In the genomic region with DNA sequence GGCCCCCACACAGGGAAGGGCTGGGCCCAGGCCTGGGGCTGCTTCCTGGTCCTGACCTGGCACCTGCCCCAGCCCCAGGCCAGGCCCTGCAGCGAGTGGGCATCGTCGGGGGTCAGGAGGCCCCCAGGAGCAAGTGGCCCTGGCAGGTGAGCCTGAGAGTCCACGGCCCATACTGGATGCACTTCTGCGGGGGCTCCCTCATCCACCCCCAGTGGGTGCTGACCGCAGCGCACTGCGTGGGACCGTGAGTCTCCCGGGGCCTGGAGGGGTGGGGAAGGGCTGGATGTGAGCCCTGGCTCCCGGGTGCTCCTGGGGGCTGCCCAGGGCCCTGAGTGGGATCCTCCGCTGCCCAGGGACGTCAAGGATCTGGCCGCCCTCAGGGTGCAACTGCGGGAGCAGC, we compare ENCODE assay signal across 16 cellular contexts. TPM values are rescaled to one million over a fixed set of nuclear protein-coding genes. Genes with fewer than 3 reads are reported as not detected.
A peak's percentile ranks its signal among the peaks of the same experiment; 100 is the strongest.
DNase-seq lines count a peak whose midpoint lies in the region; ATAC-seq, FAIRE-seq and TF ChIP-seq lines count a peak whose summit lies in the region.
"Not testable (repeated sequence)": the region's sequence is repeated elsewhere in the genome, so short reads cannot be mapped to it uniquely, and the experiment has no call there.
"Had no signal": no experiment of that assay in that cellular context is flagged by ENCODE, and none has a peak within 500 bp of the region (broad histone marks: within the 10 kb centered on the region; RNA-seq: fewer than 3 reads in every experiment).

No MANE protein-coding gene starts in this region.

- not testable (repeated sequence) for FAIRE-seq in kidney (lab: Jason Lieb, UNC)

- not testable (repeated sequence) for H3K4me3 Mint-ChIP-seq in WTC11; stimulated activated naive CD8-positive, alpha-beta T cell treated with anti-CD3 and anti-CD28 coated beads, Interleukin-15, amount 100 ng/mL, for 72 hours

- H3K27me3 ChIP-seq in sigmoid colon, result peaks cover 0 to 20% (median 18%) of the 10 kb centered on the region in 3 donors

- not testable (repeated sequence) for H3K36me3 ChIP-seq in kidney (ENCODE audit: control insufficient read depth in 1 of 2, insufficient read depth in 2 of 2, low read length in 2 of 2); sigmoid colon

- H3K9ac ChIP-seq in kidney (ENCODE audit: low read length in 2 of 2), result not testable (repeated sequence)

- H3K9me3 Mint-ChIP-seq in WTC11; stimulated activated naive CD8-positive, alpha-beta T cell treated with anti-CD3 and anti-CD28 coated beads, Interleukin-15, amount 100 ng/mL, for 72 hours: not testable (repeated sequence)

- peaks cover 15% of the 10 kb centered on the region for H3K27me3 Mint-ChIP-seq in WTC11 (ENCODE audit: low read depth)
- H3K27me3 Mint-ChIP-seq in stimulated activated naive CD8-positive, alpha-beta T cell treated with anti-CD3 and anti-CD28 coated beads, Interleukin-15, amount 100 ng/mL, for 72 hours, result not testable (repeated sequence)

- POLR2A ChIA-PET in WTC11 (lab: Charles Lee), result not testable (repeated sequence)

- intact Hi-C loops in Right ventricle myocardium inferior (cut with DNase I); left ventricle myocardium superior (cut with micrococcal nuclease); kidney (cut with DNase I); sigmoid colon (cut with DNase I): not testable (repeated sequence)

- not testable (repeated sequence) for TF ChIP-seq CTCF in WTC11 (IDR thresholded peaks at IDR 0.05); kidney (IDR thresholded peaks at IDR 0.05; ENCODE audit: borderline replicate concordance, extremely low read depth, insufficient read depth); sigmoid colon (IDR thresholded peaks at IDR 0.05)

- not testable (repeated sequence) for TF ChIP-seq POLR2A in sigmoid colon (IDR thresholded peaks at IDR 0.05)

- H3K4me1 Mint-ChIP-seq in WTC11, result not testable (repeated sequence)
- H3K4me1 Mint-ChIP-seq in stimulated activated naive CD8-positive, alpha-beta T cell treated with anti-CD3 and anti-CD28 coated beads, Interleukin-15, amount 100 ng/mL, for 72 hours, result peaks cover 14% of the 10 kb centered on the region

- peak; percentile 0 for DNase-seq in WTC11 (ENCODE audit: low spot score)
- DNase-seq in Right ventricle myocardium inferior (ENCODE audit: missing footprints), result peak; percentile 14
- DNase-seq in left ventricle myocardium superior, result peak; percentile 6
- peak; percentile 29 for DNase-seq in kidney
- DNase-seq in sigmoid colon, result peak; percentile 33
- not testable (repeated sequence) for DNase-seq in stimulated activated naive CD8-positive, alpha-beta T cell treated with anti-CD3 and anti-CD28 coated beads, Interleukin-15, amount 100 ng/mL, for 72 hours

- not testable (repeated sequence) for H3K36me3 Mint-ChIP-seq in WTC11

- not testable (repeated sequence) for ATAC-seq in WTC11, Right ventricle myocardium inferior, left ventricle myocardium superior
- ATAC-seq in esophagus mucosa, result peak; percentile 13
- peak; percentile 31 for ATAC-seq in stimulated activated naive CD8-positive, alpha-beta T cell treated with anti-CD3 and anti-CD28 coated beads, Interleukin-15, amount 100 ng/mL, for 72 hours

- not testable (repeated sequence) for TF ChIP-seq EP300 in sigmoid colon (IDR thresholded peaks at IDR 0.05)

- not testable (repeated sequence) for H3K27ac ChIP-seq in kidney (ENCODE audit: low read depth in 2 of 2, low read length in 2 of 2); sigmoid colon

- CTCF ChIA-PET in WTC11 (lab: Charles Lee), result not testable (repeated sequence)

- not testable (repeated sequence) for H3K9me3 ChIP-seq in kidney (ENCODE audit: control insufficient read depth in 1 of 2, low read length in 2 of 2); sigmoid colon

- not testable (repeated sequence) for H3K4me3 ChIP-seq in kidney (ENCODE audit: low read length in 2 of 2); sigmoid colon

- 80 to 87% methylated on average over 12 of the region's 15 CpGs for WGBS in sigmoid colon, 2 donors

- not testable (repeated sequence) for H3K27ac Mint-ChIP-seq in WTC11; stimulated activated naive CD8-positive, alpha-beta T cell treated with anti-CD3 and anti-CD28 coated beads, Interleukin-15, amount 100 ng/mL, for 72 hours

- H3K4me1 ChIP-seq in kidney (ENCODE audit: control insufficient read depth in 1 of 2, insufficient read depth in 1 of 2, low read depth in 1 of 2, low read length in 2 of 2); sigmoid colon: not testable (repeated sequence)

RNA-seq across cellular contexts. Expression of a gene that starts 0.6 kb away (rescaled TPM):
- total RNA-seq in WTC11 (2021), result 0.53 TPM in 1 of 3 replicates, not detected in the others
- 4.6 TPM for total RNA-seq in esophagus mucosa
- total RNA-seq in Right ventricle myocardium inferior, result 9.4 TPM
- 4.3 TPM for total RNA-seq in left ventricle myocardium superior
- 156 TPM for total RNA-seq in kidney
- 1.6 TPM for polyA plus RNA-seq in kidney (ENCODE audit: insufficient read depth, low read depth, low replicate concordance)
- 100 to 1,000 TPM in 1 of 4 donors, 10 to 100 TPM in 3; 10.2 to 118 (median 17.3) TPM for total RNA-seq in sigmoid colon
- 10 to 100 TPM in 1 of 3 donors, 1 to 10 TPM in 2; 5.1 to 25.2 (median 8.9) TPM for polyA plus RNA-seq in sigmoid colon
- total RNA-seq: CD4-positive, alpha-beta memory T cell; CD4-positive, CD25-positive, alpha-beta regulatory T cell; CD8-positive, alpha-beta memory T cell; Daoy; G401; GM12878 had no signal
- polyA plus RNA-seq: AG04450; CD14-positive monocyte; CD4-positive, alpha-beta memory T cell; CD4-positive, CD25-positive, alpha-beta regulatory T cell; CD8-positive, alpha-beta memory T cell had no signal

RNA-seq across cellular contexts. Expression of a gene that starts 11.1 kb away (rescaled TPM):
- 0.18 to 0.44 TPM in 2 of 3 replicates, not detected in the other for total RNA-seq in WTC11 (2021)
- total RNA-seq in esophagus mucosa, result 4.5 TPM
- 10.0 TPM for total RNA-seq in Right ventricle myocardium inferior
- 7.3 TPM for total RNA-seq in left ventricle myocardium superior
- total RNA-seq in kidney, result 141 TPM
- polyA plus RNA-seq in kidney (ENCODE audit: insufficient read depth, low read depth, low replicate concordance), result not detected
- total RNA-seq in sigmoid colon, result 100 to 1,000 TPM in 1 of 4 donors, 10 to 100 TPM in 3; 12.2 to 182 (median 17.6) TPM
- 10 to 100 TPM in 2 of 3 donors, 1 to 10 TPM in 1; 7.9 to 27.6 (median 11.0) TPM for polyA plus RNA-seq in sigmoid colon
- total RNA-seq: CD4-positive, alpha-beta memory T cell; CD4-positive, CD25-positive, alpha-beta regulatory T cell; CD8-positive, alpha-beta memory T cell; Daoy; G401; GM12878 had no signal
- polyA plus RNA-seq: AG04450; CD14-positive monocyte; CD4-positive, alpha-beta memory T cell; CD4-positive, CD25-positive, alpha-beta regulatory T cell; CD8-positive, alpha-beta memory T cell; GM12878 had no signal

RNA-seq across cellular contexts. Expression of a gene that starts 14.8 kb away (rescaled TPM):
- total RNA-seq in WTC11 (2021) (0.31 to 1.5 TPM (median 0.94 TPM) in 3 replicates), esophagus mucosa (not detected), Right ventricle myocardium inferior (0.54 TPM), left ventricle myocardium superior (0.50 TPM), kidney (7.9 TPM), sigmoid colon (1 to 10 TPM in 1 of 4 donors, not detected in 3; 5.3 TPM)
- polyA plus RNA-seq in kidney (ENCODE audit: insufficient read depth, low read depth, low replicate concordance) (not detected), sigmoid colon (1 to 10 TPM in 1 of 3 donors, under 1 TPM in 1, not detected in 1; 0.71 to 1.2 TPM)
- total RNA-seq: CD4-positive, alpha-beta memory T cell; CD4-positive, CD25-positive, alpha-beta regulatory T cell; CD8-positive, alpha-beta memory T cell; Daoy; G401; GM12878 had no signal
- polyA plus RNA-seq: AG04450; CD14-positive monocyte; CD4-positive, alpha-beta memory T cell; CD4-positive, CD25-positive, alpha-beta regulatory T cell; CD8-positive, alpha-beta memory T cell; GM12878 had no signal

RNA-seq across cellular contexts. Expression of a gene that starts 16.0 kb away (rescaled TPM):
- not detected in 3 replicates for total RNA-seq in WTC11 (2021)
- total RNA-seq in esophagus mucosa, result 0.24 TPM
- total RNA-seq in Right ventricle myocardium inferior, result 0.30 TPM
- total RNA-seq in left ventricle myocardium superior, result not detected
- total RNA-seq in kidney, result 3.4 TPM
- 0.86 TPM for polyA plus RNA-seq in kidney (ENCODE audit: insufficient read depth, low read depth, low replicate concordance)
- total RNA-seq in sigmoid colon, result 1 to 10 TPM in 1 of 4 donors, not detected in 3; 1.4 TPM
- polyA plus RNA-seq in sigmoid colon, result 10 to 100 TPM; 21.5 to 73.9 (median 59.9) TPM
- total RNA-seq: A673; CD4-positive, alpha-beta memory T cell; CD4-positive, CD25-positive, alpha-beta regulatory T cell; CD8-positive, alpha-beta memory T cell; G401; GM12878 had no signal
- polyA plus RNA-seq: AG04450; CD14-positive monocyte; CD4-positive, alpha-beta memory T cell; CD4-positive, CD25-positive, alpha-beta regulatory T cell; CD8-positive, alpha-beta memory T cell; GM12878 had no signal
